Comparison of ENCODE assay signal across 10 cellular contexts in genomic region chr18:3664563-3665178, GRCh38.
DNase-seq lines count a peak whose midpoint lies in the region; ATAC-seq and TF ChIP-seq lines count a peak whose summit lies in the region.
"Had no signal": no experiment of that assay in that cellular context is flagged by ENCODE, and none has a peak within 500 bp of the region (broad histone marks: within the 10 kb centered on the region; RNA-seq: fewer than 3 reads in every experiment).

No MANE protein-coding gene starts in this region.

- H3K4me1 ChIP-seq in OCI-LY1 (ENCODE audit: insufficient read depth, low read length, severe bottlenecking) (peaks cover 42% of the 10 kb centered on the region), trophoblast cell (ENCODE audit: control insufficient read depth in 1 of 2, insufficient read depth in 2 of 2, low read length in 2 of 2) (peaks cover 2 to 4% of the 10 kb centered on the region in 2 experiments), right cardiac atrium (ENCODE audit: control insufficient read depth, insufficient read depth, low read length) (no peaks in the 10 kb centered on the region)

- intact Hi-C loops in right cardiac atrium (cut with DNase I): loop anchor here (5.0 to 10.0 kb wide), 4 partner anchors 67 to 382 kb away; partner anchors contain the start of gene TGIF1 (in 2 of the 4)

- H3K27ac ChIP-seq in OCI-LY1 (ENCODE audit: low read depth, low read length, poor library complexity, severe bottlenecking) (peak overlapping the region; percentile 77), trophoblast cell (ENCODE audit: low read depth, low read length) (peak overlapping the region; percentile 54), right cardiac atrium (ENCODE audit: low read length) (no peak overlapping the region)

- no peak for DNase-seq in chondrocyte (ENCODE audit: low spot score)
- DNase-seq in trophoblast cell: no peak
- DNase-seq in natural killer cell treated with Interleukin-12 subunit alpha and Interleukin-12 subunit beta and Interleukin-15 and Interleukin-18, amount 100 ng/mL, for 72 hours (ENCODE audit: low spot score): no peak
- DNase-seq in omental fat pad (ENCODE audit: low spot score): no peak
- no peak for DNase-seq in right cardiac atrium
- DNase-seq: hippocampal formation, NCI-H526 had no signal

- H3K18ac ChIP-seq in trophoblast cell (ENCODE audit: low read length): no peak overlapping the region

- no peak overlapping the region for H2AFZ ChIP-seq in OCI-LY1 (ENCODE audit: low read length)
- no peak overlapping the region for H2AFZ ChIP-seq in trophoblast cell (ENCODE audit: insufficient read depth, low read length, poor library complexity)

- peak overlapping the region; percentile 85 for H2BK120ac ChIP-seq in trophoblast cell (ENCODE audit: insufficient read depth, low read length, poor library complexity)

- peak overlapping the region; percentile 82 for H3K14ac ChIP-seq in trophoblast cell (ENCODE audit: low read length)

- TF ChIP-seq CTCF in OCI-LY1 (IDR thresholded peaks at IDR 0.05; ENCODE audit: low read length) (no peak), chondrocyte (IDR thresholded peaks at IDR 0.05) (peak; percentile 31), omental fat pad (IDR thresholded peaks at IDR 0.05) (no peak)

- no CpG with 5 or more reads among the region's 6 CpGs for WGBS in trophoblast cell (ENCODE audit: extremely low coverage, insufficient coverage, insufficient read length)
- WGBS in right cardiac atrium: 68% methylated on average over 6 of the region's 6 CpGs

- peak overlapping the region; percentile 76 for H4K91ac ChIP-seq in trophoblast cell (ENCODE audit: low read depth, low read length)

- H2BK12ac ChIP-seq in trophoblast cell (ENCODE audit: low read length): peak overlapping the region; percentile 98

- H3K9me3 ChIP-seq in OCI-LY1 (ENCODE audit: low read length): no peaks in the 10 kb centered on the region
- H3K9me3 ChIP-seq in trophoblast cell (ENCODE audit: insufficient read depth, low read depth, low read length): no peaks in the 10 kb centered on the region
- H3K9me3 ChIP-seq in right cardiac atrium (ENCODE audit: control insufficient read depth, low read length): no peaks in the 10 kb centered on the region

- H4K20me1 ChIP-seq in OCI-LY1 (ENCODE audit: insufficient read depth, low read length): no peaks in the 10 kb centered on the region

- H2BK5ac ChIP-seq in trophoblast cell (ENCODE audit: low read depth, low read length, poor library complexity): peak overlapping the region; percentile 75

- no peak overlapping the region for H3K4me3 ChIP-seq in OCI-LY1 (ENCODE audit: low read depth, low read length, poor library complexity, severe bottlenecking)
- no peak overlapping the region for H3K4me3 ChIP-seq in trophoblast cell (ENCODE audit: low read depth, low read length)
- no peak overlapping the region for H3K4me3 ChIP-seq in right cardiac atrium (ENCODE audit: low read length)

- H3K27ac Mint-ChIP-seq in chondrocyte (ENCODE audit: unreplicated experiment): peak overlapping the region; percentile 95
- H3K27ac Mint-ChIP-seq in natural killer cell treated with Interleukin-12 subunit alpha and Interleukin-12 subunit beta and Interleukin-15 and Interleukin-18, amount 100 ng/mL, for 72 hours: no peak overlapping the region

- no peak overlapping the region for H3K23ac ChIP-seq in trophoblast cell (ENCODE audit: low read length)

- ATAC-seq in HG02885 (IDR thresholded peaks at IDR 0.05; ENCODE audit: poor library complexity, unreplicated experiment) (peak; percentile 41), GM18861 (IDR thresholded peaks at IDR 0.05; ENCODE audit: unreplicated experiment) (no peak), omental fat pad (ENCODE audit: low FRiP score) (no peak), right cardiac atrium (no peak)
- ATAC-seq in natural killer cell treated with Interleukin-12 subunit alpha and Interleukin-12 subunit beta and Interleukin-15 and Interleukin-18, amount 100 ng/mL, for 72 hours: no peak

- no peak overlapping the region for H2AK5ac ChIP-seq in trophoblast cell (ENCODE audit: low read length)

- H3K79me1 ChIP-seq in trophoblast cell (ENCODE audit: low read length): peaks cover 11% of the 10 kb centered on the region

- no peaks in the 10 kb centered on the region for H3K27me3 ChIP-seq in OCI-LY1 (ENCODE audit: insufficient read depth, low read length)
- no peaks in the 10 kb centered on the region for H3K27me3 ChIP-seq in trophoblast cell (ENCODE audit: insufficient read depth, low read length)
- H3K27me3 ChIP-seq in right cardiac atrium (ENCODE audit: control insufficient read depth, insufficient read depth): no peaks in the 10 kb centered on the region

- H3K9me3 Mint-ChIP-seq in chondrocyte (ENCODE audit: low read depth): peaks cover 3% of the 10 kb centered on the region
- no peaks in the 10 kb centered on the region for H3K9me3 Mint-ChIP-seq in natural killer cell treated with Interleukin-12 subunit alpha and Interleukin-12 subunit beta and Interleukin-15 and Interleukin-18, amount 100 ng/mL, for 72 hours

- H4K12ac ChIP-seq in trophoblast cell (ENCODE audit: low read depth, low read length): no peak overlapping the region

- peak overlapping the region; percentile 56 for H4K8ac ChIP-seq in trophoblast cell (ENCODE audit: low read depth, low read length)

- H3K9ac ChIP-seq in OCI-LY1 (ENCODE audit: low read length) (no peak overlapping the region; the same call in 1 of the 2 replicates), trophoblast cell (ENCODE audit: low read length) (no peak overlapping the region)

- H3K36me3 Mint-ChIP-seq in chondrocyte (ENCODE audit: low read depth): no peaks in the 10 kb centered on the region
- H3K36me3 Mint-ChIP-seq in natural killer cell treated with Interleukin-12 subunit alpha and Interleukin-12 subunit beta and Interleukin-15 and Interleukin-18, amount 100 ng/mL, for 72 hours: no peaks in the 10 kb centered on the region

- no peaks in the 10 kb centered on the region for H3K27me3 Mint-ChIP-seq in chondrocyte (ENCODE audit: low read depth)
- H3K27me3 Mint-ChIP-seq in natural killer cell treated with Interleukin-12 subunit alpha and Interleukin-12 subunit beta and Interleukin-15 and Interleukin-18, amount 100 ng/mL, for 72 hours: peaks cover 0 to 4% of the 10 kb centered on the region in 2 donors

- H3K4me2 ChIP-seq in OCI-LY1 (ENCODE audit: low read length): no peak overlapping the region
- H3K4me2 ChIP-seq in trophoblast cell (ENCODE audit: low read length): no peak overlapping the region

- H3K36me3 ChIP-seq in OCI-LY1 (ENCODE audit: insufficient read depth, low read length): no peaks in the 10 kb centered on the region
- H3K36me3 ChIP-seq in trophoblast cell (ENCODE audit: control insufficient read depth in 1 of 2, insufficient read depth in 2 of 2, low read length in 2 of 2): no peaks in the 10 kb centered on the region

- H3K4ac ChIP-seq in trophoblast cell (ENCODE audit: low read depth, low read length): peak overlapping the region; percentile 83

- H3K4me3 Mint-ChIP-seq in chondrocyte (ENCODE audit: unreplicated experiment): no peak overlapping the region
- H3K4me3 Mint-ChIP-seq in natural killer cell treated with Interleukin-12 subunit alpha and Interleukin-12 subunit beta and Interleukin-15 and Interleukin-18, amount 100 ng/mL, for 72 hours: no peak overlapping the region

- no peaks in the 10 kb centered on the region for H3K79me2 ChIP-seq in OCI-LY1 (ENCODE audit: insufficient read depth, low read length)
- peaks cover 1% of the 10 kb centered on the region for H3K79me2 ChIP-seq in trophoblast cell (ENCODE audit: control insufficient read depth, insufficient read depth, low read length, poor library complexity)

- H3K9me2 ChIP-seq in OCI-LY1 (ENCODE audit: low read depth, low read length): no peaks in the 10 kb centered on the region

- peaks cover 21% of the 10 kb centered on the region for H3K4me1 Mint-ChIP-seq in chondrocyte (ENCODE audit: low read depth)
- H3K4me1 Mint-ChIP-seq in natural killer cell treated with Interleukin-12 subunit alpha and Interleukin-12 subunit beta and Interleukin-15 and Interleukin-18, amount 100 ng/mL, for 72 hours (ENCODE audit: low read depth in 2 of 2): peaks cover 12 to 14% of the 10 kb centered on the region in 2 donors

- no peaks in the 10 kb centered on the region for H3F3A ChIP-seq in OCI-LY1 (ENCODE audit: insufficient read depth, low read length)
